In the genomic region with DNA sequence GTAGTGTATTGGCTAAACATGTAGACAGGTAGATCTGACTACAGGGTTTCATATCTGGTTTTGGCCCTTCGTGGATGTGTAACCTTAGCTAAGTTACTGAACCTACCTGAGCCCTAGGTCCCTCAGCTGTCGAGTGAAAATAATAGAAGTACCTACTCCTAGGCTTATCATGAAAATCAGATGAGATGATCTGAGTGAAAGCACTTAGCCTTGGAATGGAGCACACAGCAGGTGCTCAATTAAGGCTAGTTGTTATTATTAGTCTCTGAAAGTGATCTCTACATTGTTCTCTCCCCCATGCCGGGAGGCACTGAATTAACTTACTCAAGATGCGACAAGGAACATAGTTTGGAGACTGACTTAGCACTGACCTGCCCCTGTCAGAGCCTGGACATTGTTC, we compare ENCODE assay signal across 1 cellular context.
TF ChIP-seq lines count a peak whose summit lies in the region.

No MANE protein-coding gene starts in this region.

TF ChIP-seq in HepG2, 621 proteins besides CTCF, POLR2A, EP300 and RAD21 (continued from another document and continues in another):
- TF ChIP-seq FOXO4 (CRISPR knock-in tag; conservative IDR thresholded peaks at IDR 0.05), result 0 out of 2 replicates have a peak, but pooled peaks have one; percentile 0
- no peak for TF ChIP-seq FOXO1 (CRISPR knock-in tag; IDR thresholded peaks at IDR 0.05)
- no peak for TF ChIP-seq ZNF326 (CRISPR knock-in tag; IDR thresholded peaks at IDR 0.05; ENCODE audit: borderline replicate concordance)
- TF ChIP-seq CERS6 (CRISPR knock-in tag; IDR thresholded peaks at IDR 0.05), result no peak
- no peak for TF ChIP-seq HOXA3 (CRISPR knock-in tag; IDR thresholded peaks at IDR 0.05)
- no peak for TF ChIP-seq ZNF879 (CRISPR knock-in tag; IDR thresholded peaks at IDR 0.05)
- peak; percentile 64 for TF ChIP-seq ZMYM3 (CRISPR knock-in tag; IDR thresholded peaks at IDR 0.05)
- no peak for TF ChIP-seq GFI1 (CRISPR knock-in tag; IDR thresholded peaks at IDR 0.05; ENCODE audit: borderline replicate concordance)
- no peak for TF ChIP-seq IRX3 (CRISPR knock-in tag; IDR thresholded peaks at IDR 0.05; ENCODE audit: borderline replicate concordance, low read depth)
- TF ChIP-seq TBP (CRISPR knock-in tag; IDR thresholded peaks at IDR 0.05), result no peak
- no peak for TF ChIP-seq ZMYM4 (CRISPR knock-in tag; IDR thresholded peaks at IDR 0.05)
- TF ChIP-seq, protein P1, sequence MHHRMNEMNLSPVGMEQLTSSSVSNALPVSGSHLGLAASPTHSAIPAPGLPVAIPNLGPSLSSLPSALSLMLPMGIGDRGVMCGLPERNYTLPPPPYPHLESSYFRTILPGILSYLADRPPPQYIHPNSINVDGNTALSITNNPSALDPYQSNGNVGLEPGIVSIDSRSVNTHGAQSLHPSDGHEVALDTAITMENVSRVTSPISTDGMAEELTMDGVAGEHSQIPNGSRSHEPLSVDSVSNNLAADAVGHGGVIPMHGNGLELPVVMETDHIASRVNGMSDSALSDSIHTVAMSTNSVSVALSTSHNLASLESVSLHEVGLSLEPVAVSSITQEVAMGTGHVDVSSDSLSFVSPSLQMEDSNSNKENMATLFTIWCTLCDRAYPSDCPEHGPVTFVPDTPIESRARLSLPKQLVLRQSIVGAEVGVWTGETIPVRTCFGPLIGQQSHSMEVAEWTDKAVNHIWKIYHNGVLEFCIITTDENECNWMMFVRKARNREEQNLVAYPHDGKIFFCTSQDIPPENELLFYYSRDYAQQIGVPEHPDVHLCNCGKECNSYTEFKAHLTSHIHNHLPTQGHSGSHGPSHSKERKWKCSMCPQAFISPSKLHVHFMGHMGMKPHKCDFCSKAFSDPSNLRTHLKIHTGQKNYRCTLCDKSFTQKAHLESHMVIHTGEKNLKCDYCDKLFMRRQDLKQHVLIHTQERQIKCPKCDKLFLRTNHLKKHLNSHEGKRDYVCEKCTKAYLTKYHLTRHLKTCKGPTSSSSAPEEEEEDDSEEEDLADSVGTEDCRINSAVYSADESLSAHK (CRISPR knock-in tag; IDR thresholded peaks at IDR 0.05; ENCODE audit: borderline replicate concordance), result no peak
- TF ChIP-seq, protein P2, sequence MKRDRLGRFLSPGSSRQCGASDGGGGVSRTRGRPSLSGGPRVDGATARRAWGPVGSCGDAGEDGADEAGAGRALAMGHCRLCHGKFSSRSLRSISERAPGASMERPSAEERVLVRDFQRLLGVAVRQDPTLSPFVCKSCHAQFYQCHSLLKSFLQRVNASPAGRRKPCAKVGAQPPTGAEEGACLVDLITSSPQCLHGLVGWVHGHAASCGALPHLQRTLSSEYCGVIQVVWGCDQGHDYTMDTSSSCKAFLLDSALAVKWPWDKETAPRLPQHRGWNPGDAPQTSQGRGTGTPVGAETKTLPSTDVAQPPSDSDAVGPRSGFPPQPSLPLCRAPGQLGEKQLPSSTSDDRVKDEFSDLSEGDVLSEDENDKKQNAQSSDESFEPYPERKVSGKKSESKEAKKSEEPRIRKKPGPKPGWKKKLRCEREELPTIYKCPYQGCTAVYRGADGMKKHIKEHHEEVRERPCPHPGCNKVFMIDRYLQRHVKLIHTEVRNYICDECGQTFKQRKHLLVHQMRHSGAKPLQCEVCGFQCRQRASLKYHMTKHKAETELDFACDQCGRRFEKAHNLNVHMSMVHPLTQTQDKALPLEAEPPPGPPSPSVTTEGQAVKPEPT (CRISPR knock-in tag; IDR thresholded peaks at IDR 0.05; ENCODE audit: low read depth), result no peak
- TF ChIP-seq ZNF629 (CRISPR knock-in tag; conservative IDR thresholded peaks at IDR 0.05), result no peak
- no peak for TF ChIP-seq ZNF674 (CRISPR knock-in tag; IDR thresholded peaks at IDR 0.05; ENCODE audit: low read depth)
- TF ChIP-seq ZNF446 (CRISPR knock-in tag; IDR thresholded peaks at IDR 0.05), result no peak
- TF ChIP-seq ZNF747 (CRISPR knock-in tag; IDR thresholded peaks at IDR 0.05; ENCODE audit: borderline replicate concordance), result no peak
- no peak for TF ChIP-seq ZNF34 (CRISPR knock-in tag; IDR thresholded peaks at IDR 0.05; ENCODE audit: borderline replicate concordance)
- no peak for TF ChIP-seq E2F5 (CRISPR knock-in tag; conservative IDR thresholded peaks at IDR 0.05)
- TF ChIP-seq, protein P3, sequence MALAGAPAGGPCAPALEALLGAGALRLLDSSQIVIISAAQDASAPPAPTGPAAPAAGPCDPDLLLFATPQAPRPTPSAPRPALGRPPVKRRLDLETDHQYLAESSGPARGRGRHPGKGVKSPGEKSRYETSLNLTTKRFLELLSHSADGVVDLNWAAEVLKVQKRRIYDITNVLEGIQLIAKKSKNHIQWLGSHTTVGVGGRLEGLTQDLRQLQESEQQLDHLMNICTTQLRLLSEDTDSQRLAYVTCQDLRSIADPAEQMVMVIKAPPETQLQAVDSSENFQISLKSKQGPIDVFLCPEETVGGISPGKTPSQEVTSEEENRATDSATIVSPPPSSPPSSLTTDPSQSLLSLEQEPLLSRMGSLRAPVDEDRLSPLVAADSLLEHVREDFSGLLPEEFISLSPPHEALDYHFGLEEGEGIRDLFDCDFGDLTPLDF (CRISPR knock-in tag; IDR thresholded peaks at IDR 0.05), result no peak
- TF ChIP-seq NCOA1 (CRISPR knock-in tag; IDR thresholded peaks at IDR 0.05), result 0 out of 2 replicates have a peak, but pooled peaks have one; percentile 15
- TF ChIP-seq, protein P4, sequence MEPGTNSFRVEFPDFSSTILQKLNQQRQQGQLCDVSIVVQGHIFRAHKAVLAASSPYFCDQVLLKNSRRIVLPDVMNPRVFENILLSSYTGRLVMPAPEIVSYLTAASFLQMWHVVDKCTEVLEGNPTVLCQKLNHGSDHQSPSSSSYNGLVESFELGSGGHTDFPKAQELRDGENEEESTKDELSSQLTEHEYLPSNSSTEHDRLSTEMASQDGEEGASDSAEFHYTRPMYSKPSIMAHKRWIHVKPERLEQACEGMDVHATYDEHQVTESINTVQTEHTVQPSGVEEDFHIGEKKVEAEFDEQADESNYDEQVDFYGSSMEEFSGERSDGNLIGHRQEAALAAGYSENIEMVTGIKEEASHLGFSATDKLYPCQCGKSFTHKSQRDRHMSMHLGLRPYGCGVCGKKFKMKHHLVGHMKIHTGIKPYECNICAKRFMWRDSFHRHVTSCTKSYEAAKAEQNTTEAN (CRISPR knock-in tag; conservative IDR thresholded peaks at IDR 0.05), result no peak
- TF ChIP-seq GLI4 (CRISPR knock-in tag; IDR thresholded peaks at IDR 0.05; ENCODE audit: borderline replicate concordance), result no peak
- TF ChIP-seq DMTF1 (CRISPR knock-in tag; IDR thresholded peaks at IDR 0.05), result no peak
- no peak for TF ChIP-seq BCL3 (CRISPR knock-in tag; IDR thresholded peaks at IDR 0.05)
- no peak for TF ChIP-seq PHB2 (IDR thresholded peaks at IDR 0.05; ENCODE audit: partially characterized antibody)
- peak; percentile 21; the same call in 1 of the 2 replicates for TF ChIP-seq SALL1 (CRISPR knock-in tag; IDR thresholded peaks at IDR 0.05)
- TF ChIP-seq GTF2F1 (IDR thresholded peaks at IDR 0.05; ENCODE audit: low read length), result no peak
- TF ChIP-seq ONECUT2 (CRISPR knock-in tag; IDR thresholded peaks at IDR 0.05), result no peak
- no peak for TF ChIP-seq TCF7 (IDR thresholded peaks at IDR 0.05; ENCODE audit: low read depth)
- no peak for TF ChIP-seq NFYC (CRISPR knock-in tag; IDR thresholded peaks at IDR 0.05)
- TF ChIP-seq, protein P5, sequence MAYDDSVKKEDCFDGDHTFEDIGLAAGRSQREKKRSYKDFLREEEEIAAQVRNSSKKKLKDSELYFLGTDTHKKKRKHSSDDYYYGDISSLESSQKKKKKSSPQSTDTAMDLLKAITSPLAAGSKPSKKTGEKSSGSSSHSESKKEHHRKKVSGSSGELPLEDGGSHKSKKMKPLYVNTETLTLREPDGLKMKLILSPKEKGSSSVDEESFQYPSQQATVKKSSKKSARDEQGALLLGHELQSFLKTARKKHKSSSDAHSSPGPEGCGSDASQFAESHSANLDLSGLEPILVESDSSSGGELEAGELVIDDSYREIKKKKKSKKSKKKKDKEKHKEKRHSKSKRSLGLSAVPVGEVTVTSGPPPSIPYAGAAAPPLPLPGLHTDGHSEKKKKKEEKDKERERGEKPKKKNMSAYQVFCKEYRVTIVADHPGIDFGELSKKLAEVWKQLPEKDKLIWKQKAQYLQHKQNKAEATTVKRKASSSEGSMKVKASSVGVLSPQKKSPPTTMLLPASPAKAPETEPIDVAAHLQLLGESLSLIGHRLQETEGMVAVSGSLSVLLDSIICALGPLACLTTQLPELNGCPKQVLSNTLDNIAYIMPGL (CRISPR knock-in tag; IDR thresholded peaks at IDR 0.05; ENCODE audit: borderline replicate concordance in 1 of 2, low read depth in 1 of 2), result 0 out of 4 replicates have a peak, but pooled peaks of 1 of the 2 experiments have one; percentile 6
- no peak for TF ChIP-seq ZNF558 (CRISPR knock-in tag; IDR thresholded peaks at IDR 0.05; ENCODE audit: borderline replicate concordance)
- TF ChIP-seq RBFOX2 (IDR thresholded peaks at IDR 0.05; ENCODE audit: low read depth, low read length), result 0 out of 2 replicates have a peak, but pooled peaks have one; percentile 9
- TF ChIP-seq ARID3A (IDR thresholded peaks at IDR 0.05; ENCODE audit: low read depth, low read length), result no peak
- TF ChIP-seq ZNF800 (CRISPR knock-in tag; IDR thresholded peaks at IDR 0.05), result no peak
